Comparison of ENCODE assay signal across 10 cellular contexts in genomic region chr17:39566092-39566491, GRCh38. TPM values are rescaled to one million over a fixed set of nuclear protein-coding genes. Genes with fewer than 3 reads are reported as not detected.
"Had no signal": no experiment of that assay in that cellular context is flagged by ENCODE, and none has a peak within 500 bp of the region (broad histone marks: within the 10 kb centered on the region; RNA-seq: fewer than 3 reads in every experiment).

No MANE protein-coding gene starts in this region.

- H3K9ac ChIP-seq: GM23248 had no signal

- H3K27ac Mint-ChIP-seq: HFFc6, IgD-negative memory B cell had no signal

- H2AFZ ChIP-seq: GM23248 had no signal

- ATAC-seq: HCT116, HepG2 had no signal

- H3K4me3 Mint-ChIP-seq: HFFc6, IgD-negative memory B cell had no signal

- H3K9me3 ChIP-seq: HAP-1 had no signal

- H3K27ac ChIP-seq: GM23248, HL-60 had no signal

- H3K4me3 ChIP-seq: GM23248, HAP-1 had no signal

- H3K4me1 ChIP-seq: HAP-1 had no signal

- H3K27me3 Mint-ChIP-seq: IgD-negative memory B cell had no signal

- H3K36me3 ChIP-seq: HAP-1 had no signal

- DNase-seq: GM23248, GOT3, H7, HFFc6 had no signal

RNA-seq across cellular contexts. Expression of gene NEUROD2, which starts 41.6 kb away (rescaled TPM):
- total RNA-seq: GM23248, H7, HepG2, HFFc6, HT1080 had no signal
- polyA plus RNA-seq: GM23248, HepG2, IgD-negative memory B cell had no signal
